24 cellular contexts compared by ENCODE assay signal in genomic region chr5:170985486-170985885, GRCh38.
"Had no signal": no experiment of that assay in that cellular context is flagged by ENCODE, and none has a peak within 500 bp of the region (broad histone marks: within the 10 kb centered on the region; RNA-seq: fewer than 3 reads in every experiment).

No MANE protein-coding gene starts in this region.

- DNase-seq: activated CD4-positive, alpha-beta T cell treated with anti-CD3 and anti-CD28 coated beads, Interleukin-2, amount 10 ng/mL, durations not matched to agents 7 days and 5 days; activated CD4-positive, CD25-positive, alpha-beta regulatory T cell; activated CD8-positive, alpha-beta T cell treated with anti-CD3 and anti-CD28 coated beads, Interleukin-2, amount 10 ng/mL, durations not matched to agents 7 days and 5 days; activated naive CD4-positive, alpha-beta T cell treated with anti-CD3 and anti-CD28 coated beads, Interleukin-2, amount 10 ng/mL, durations not matched to agents 7 days and 5 days; activated T-cell treated with anti-CD3 and anti-CD28 coated beads, Interleukin-2, amount 50 U/mL, for 24 hours; endodermal cell; hypothalamus; kidney; natural killer cell; ovary; psoas muscle; stimulated activated CD4-positive, alpha-beta T cell treated with anti-CD3 and anti-CD28 coated beads, Interleukin-4, amount 100 ng/mL, for 1 hour; stomach; T-helper 1 cell; T-helper 9 cell; trophoblast cell had no signal

- H3K4me3 ChIP-seq: ascending aorta, lung, ovary, psoas muscle, smooth muscle cell, stomach, vagina had no signal

- ATAC-seq: activated CD8-positive, alpha-beta T cell treated with anti-CD3 and anti-CD28 coated beads, Interleukin-2, amount 10 ng/mL, durations not matched to agents 7 days and 5 days; esophagus mucosa; left lobe of liver; natural killer cell; psoas muscle; sciatic nerve; stimulated activated effector memory CD8-positive, alpha-beta T cell treated with anti-CD3 and anti-CD28 coated beads, Interleukin-12 subunit alpha, Interleukin-12 subunit beta, amount 100 ng/mL, for 72 hours had no signal
